8 cellular contexts compared by ENCODE assay signal in the genomic region with DNA sequence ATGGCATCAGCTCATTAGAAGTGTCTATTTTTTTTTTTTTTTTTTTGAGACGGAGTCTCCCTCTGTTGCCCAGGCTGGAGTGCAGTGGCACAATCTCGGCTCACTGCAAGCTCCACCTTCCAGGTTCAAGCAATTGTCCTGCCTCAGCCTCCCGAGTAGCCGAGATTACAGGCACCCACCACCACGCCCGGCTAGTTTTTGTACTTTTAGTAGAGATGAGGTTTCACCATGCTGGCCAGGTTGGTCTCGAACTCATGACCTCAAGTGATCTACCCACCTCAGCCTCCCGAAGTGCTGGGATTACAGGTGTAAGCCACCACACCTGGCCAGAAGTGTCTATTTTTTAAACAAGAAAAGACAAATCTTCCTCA. TPM values are rescaled to one million over a fixed set of nuclear protein-coding genes. Genes with fewer than 3 reads are reported as not detected.
DNase-seq lines count a peak whose midpoint lies in the region; ATAC-seq and TF ChIP-seq lines count a peak whose summit lies in the region.
"Not testable (repeated sequence)": the region's sequence is repeated elsewhere in the genome, so short reads cannot be mapped to it uniquely, and the experiment has no call there.

No MANE protein-coding gene starts in this region.

- POLR2A ChIA-PET in CD8-positive, alpha-beta T cell (lab: Charles Lee) = interaction anchor here (1.2 to 2.1 kb wide), 2 partner anchors 9 to 12 kb away, joined by 4 to 7 read pairs; partner anchors contain the start of gene LITAF

- 73 to 90% (median 80%) methylated on average over 8 of the region's 8 CpGs for WGBS in spleen, 5 donors

- H3K9ac ChIP-seq in BLaER1, KMS-11: not testable (repeated sequence)

- H3K27me3 ChIP-seq in BLaER1; CD8-positive, alpha-beta T cell (ENCODE audit: insufficient read depth, low read length); KMS-11 (ENCODE audit: insufficient read depth, low read depth); RWPE2 (ENCODE audit: insufficient read depth, poor library complexity, severe bottlenecking); spleen (replicated peaks in 1 of 7): not testable (repeated sequence)

- peak overlapping the region; percentile 74 for H3K27ac Mint-ChIP-seq in CD8-positive, alpha-beta T cell
- H3K27ac Mint-ChIP-seq in activated naive CD8-positive, alpha-beta T cell = not testable (repeated sequence)
- H3K27ac Mint-ChIP-seq in glutamatergic neuron (ENCODE audit: unreplicated experiment) (peak overlapping the region; percentile 98), naive B cell (peak overlapping the region; percentile 70 to 98 (median 94))

- H3K4me2 ChIP-seq in BLaER1 (peak overlapping the region; percentile 84), KMS-11 (peak overlapping the region; percentile 65; the same call in 1 of the 2 replicates)

- peaks cover 63% of the 10 kb centered on the region for H3K36me3 Mint-ChIP-seq in CD8-positive, alpha-beta T cell
- not testable (repeated sequence) for H3K36me3 Mint-ChIP-seq in activated naive CD8-positive, alpha-beta T cell; glutamatergic neuron (ENCODE audit: unreplicated experiment); naive B cell

- not testable (repeated sequence) for H3K27ac ChIP-seq in BLaER1; CD8-positive, alpha-beta T cell (ENCODE audit: low read depth, low read length); KMS-11
- H3K27ac ChIP-seq in RWPE2 (ENCODE audit: poor library complexity, severe bottlenecking) = peak overlapping the region; percentile 7
- H3K27ac ChIP-seq in spleen = peak overlapping the region in 4 of 8 donors; percentile 12 to 56 (median 42)

- not testable (repeated sequence) for DNase-seq in CD8-positive, alpha-beta T cell; RWPE2 (ENCODE audit: low spot score); glutamatergic neuron; naive B cell
- DNase-seq in spleen = peak; percentile 40

- not testable (repeated sequence) for H3K27me3 Mint-ChIP-seq in CD8-positive, alpha-beta T cell (ENCODE audit: low read depth); activated naive CD8-positive, alpha-beta T cell; glutamatergic neuron (ENCODE audit: unreplicated experiment); naive B cell

- not testable (repeated sequence) for ATAC-seq in CD8-positive, alpha-beta T cell; RWPE2 (ENCODE audit: low read depth); naive B cell (ENCODE audit: low read depth in 2 of 2)

- H3K79me2 ChIP-seq in KMS-11 (ENCODE audit: insufficient read depth, low read depth) = peaks cover 56% of the 10 kb centered on the region; the same call in 1 of the 2 replicates

- not testable (repeated sequence) for H3K4me3 ChIP-seq in BLaER1; CD8-positive, alpha-beta T cell (ENCODE audit: low read depth, low read length); KMS-11 (IDR thresholded peaks at IDR 0.05; ENCODE audit: insufficient read depth, low read depth, low read length); RWPE2 (ENCODE audit: severe bottlenecking); spleen

- peaks cover 67% of the 10 kb centered on the region for H3K4me1 ChIP-seq in BLaER1
- H3K4me1 ChIP-seq in CD8-positive, alpha-beta T cell (ENCODE audit: insufficient read depth, low read length) = peaks cover 85% of the 10 kb centered on the region
- H3K4me1 ChIP-seq in KMS-11 (ENCODE audit: low read depth, poor library complexity, severe bottlenecking) = peaks cover 82% of the 10 kb centered on the region
- H3K4me1 ChIP-seq in RWPE2 (ENCODE audit: insufficient read depth, poor library complexity, severe bottlenecking) = peaks cover 16% of the 10 kb centered on the region
- peaks cover 49 to 99% (median 95%) of the 10 kb centered on the region in 6 donors for H3K4me1 ChIP-seq in spleen

- H3K4me3 Mint-ChIP-seq in CD8-positive, alpha-beta T cell = not testable (repeated sequence)
- peak overlapping the region; percentile 10 for H3K4me3 Mint-ChIP-seq in activated naive CD8-positive, alpha-beta T cell
- H3K4me3 Mint-ChIP-seq in glutamatergic neuron (ENCODE audit: unreplicated experiment) (peak overlapping the region; percentile 58), naive B cell (peak overlapping the region; percentile 26 to 87 (median 66))

- TF ChIP-seq CTCF in CD8-positive, alpha-beta T cell (IDR thresholded peaks at IDR 0.05); KMS-11 (conservative IDR thresholded peaks at IDR 0.05; ENCODE audit: low read depth, low read length); RWPE2 (IDR thresholded peaks at IDR 0.05; ENCODE audit: poor library complexity, severe bottlenecking); glutamatergic neuron (IDR thresholded peaks at IDR 0.05; ENCODE audit: partially characterized antibody, unreplicated experiment); spleen (IDR thresholded peaks at IDR 0.05 in 8 of 11, conservative IDR thresholded peaks at IDR 0.05 in 3 of 11): not testable (repeated sequence)

- CTCF ChIA-PET in CD8-positive, alpha-beta T cell (lab: Charles Lee) = interaction anchor here (0.6 to 0.9 kb wide), 4 partner anchors 23 to 66 kb away, joined by 3 to 4 read pairs (median 3); no protein-coding TSS in a partner anchor

- not testable (repeated sequence) for H3K9me3 ChIP-seq in BLaER1; CD8-positive, alpha-beta T cell (ENCODE audit: low read length); RWPE2 (ENCODE audit: severe bottlenecking); spleen

- not testable (repeated sequence) for H3K36me3 ChIP-seq in BLaER1; CD8-positive, alpha-beta T cell (ENCODE audit: insufficient read depth, low read length); KMS-11 (ENCODE audit: insufficient read depth)
- H3K36me3 ChIP-seq in RWPE2 (ENCODE audit: low read depth) (peaks cover 23% of the 10 kb centered on the region), spleen (peaks cover 0 to 40% (median 0%) of the 10 kb centered on the region in 6 donors)

- H2AFZ ChIP-seq in KMS-11 (ENCODE audit: low read depth) = not testable (repeated sequence)

- intact Hi-C loops in CD8-positive, alpha-beta T cell (cut with DNase I, micrococcal nuclease) = loop anchor here in 1 of 2 experiments (10.0 kb wide), 1 partner anchor 322 kb away; the partner anchor contains the start of gene SOCS1
- intact Hi-C loops in spleen (cut with DNase I; ENCODE audit: low total_unique reads) = not testable (repeated sequence)

- H3K4me1 Mint-ChIP-seq in CD8-positive, alpha-beta T cell (ENCODE audit: low read depth) = peaks cover 80% of the 10 kb centered on the region
- peaks cover 80% of the 10 kb centered on the region for H3K4me1 Mint-ChIP-seq in activated naive CD8-positive, alpha-beta T cell (ENCODE audit: low read depth)
- H3K4me1 Mint-ChIP-seq in glutamatergic neuron (ENCODE audit: low read depth, unreplicated experiment) = peaks cover 13% of the 10 kb centered on the region
- H3K4me1 Mint-ChIP-seq in naive B cell = peaks cover 46 to 86% (median 76%) of the 10 kb centered on the region in 3 donors

- H3K9me3 Mint-ChIP-seq in CD8-positive, alpha-beta T cell; activated naive CD8-positive, alpha-beta T cell (ENCODE audit: low read depth); naive B cell: not testable (repeated sequence)
- H3K9me3 Mint-ChIP-seq in glutamatergic neuron (ENCODE audit: unreplicated experiment) = peaks cover 14% of the 10 kb centered on the region

- not testable (repeated sequence) for TF ChIP-seq POLR2A in spleen (IDR thresholded peaks at IDR 0.05)

- peaks cover 93% of the 10 kb centered on the region for H4K20me1 ChIP-seq in BLaER1
- H4K20me1 ChIP-seq in KMS-11 (ENCODE audit: insufficient read depth) = not testable (repeated sequence)

RNA-seq across cellular contexts. Expression of gene LITAF, which starts 9.4 kb away (rescaled TPM):
- total RNA-seq in CD8-positive, alpha-beta T cell = 100 to 1,000 TPM; 543 TPM
- total RNA-seq in glutamatergic neuron (ENCODE audit: unreplicated experiment) (29.2 TPM), spleen (100 to 1,000 TPM; 114 to 312 (median 190) TPM)
- polyA plus RNA-seq in naive B cell (ENCODE audit: low read depth in 6 of 6) (100 to 1,000 TPM; 275 to 379 (median 304) TPM), spleen (10 to 100 TPM; 55.8 to 87.4 (median 58.9) TPM)
